Comparison of ENCODE assay signal across 10 cellular contexts in the genomic region with DNA sequence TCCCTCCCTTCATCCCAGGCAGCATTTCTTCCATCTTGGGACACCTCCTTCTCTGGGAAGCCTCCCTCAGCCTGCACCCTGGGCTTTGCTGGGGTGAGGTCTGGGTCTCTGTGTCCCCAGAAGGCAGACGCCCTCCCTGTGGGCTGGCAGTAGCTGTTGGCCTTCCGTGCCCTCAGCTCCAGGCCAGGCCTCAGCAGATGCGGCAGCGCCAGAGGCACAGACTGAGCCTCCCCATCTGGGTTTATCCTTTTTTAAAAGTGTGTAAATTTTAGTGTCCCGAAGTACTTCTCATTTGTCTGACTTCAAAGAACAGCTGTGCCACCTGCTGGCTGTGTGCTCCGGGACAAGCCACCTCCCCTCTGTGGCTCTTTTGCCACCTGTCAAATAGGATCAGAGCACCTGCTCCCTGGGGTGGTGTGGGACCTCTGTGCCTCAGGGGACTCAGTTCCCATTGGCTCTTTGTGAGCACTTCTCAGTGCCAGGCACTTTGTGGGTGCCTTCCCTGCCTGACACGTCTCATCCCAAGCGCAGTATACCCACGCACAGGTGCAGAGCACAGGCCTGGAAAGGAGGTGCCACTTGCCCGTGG. TPM values are rescaled to one million over a fixed set of nuclear protein-coding genes. Genes with fewer than 3 reads are reported as not detected.
DNase-seq lines count a peak whose midpoint lies in the region; ATAC-seq and TF ChIP-seq lines count a peak whose summit lies in the region.
"Had no signal": no experiment of that assay in that cellular context is flagged by ENCODE, and none has a peak within 500 bp of the region (broad histone marks: within the 10 kb centered on the region; RNA-seq: fewer than 3 reads in every experiment).

No MANE protein-coding gene starts in this region.

- H3K4me2 ChIP-seq in KMS-11: peak overlapping the region; percentile 71
- H3K4me2 ChIP-seq in PC-3 (ENCODE audit: low read length): 0 out of 2 replicates have a peak overlapping the region, but pooled peaks have one; percentile 83

- H3K4me3 ChIP-seq in KMS-11 (IDR thresholded peaks at IDR 0.05; ENCODE audit: insufficient read depth, low read depth, low read length): no peak overlapping the region
- no peak overlapping the region for H3K4me3 ChIP-seq in PC-3 (ENCODE audit: low read length)
- H3K4me3 ChIP-seq: adrenal gland had no signal

- no peaks in the 10 kb centered on the region for H3K9me2 ChIP-seq in PC-3 (replicated peaks; ENCODE audit: low read length)

- H3K27ac ChIP-seq in KMS-11 (peak overlapping the region; percentile 54), PC-3 (ENCODE audit: low read length) (no peak overlapping the region)
- H3K27ac ChIP-seq: adrenal gland had no signal

- H3K79me2 ChIP-seq in KMS-11 (ENCODE audit: insufficient read depth, low read depth): no peaks in the 10 kb centered on the region
- no peaks in the 10 kb centered on the region for H3K79me2 ChIP-seq in PC-3 (ENCODE audit: low read length)

- H4K20me1 ChIP-seq in KMS-11 (ENCODE audit: insufficient read depth): no peaks in the 10 kb centered on the region
- H4K20me1 ChIP-seq in PC-3 (ENCODE audit: low read length): no peaks in the 10 kb centered on the region

- no TSS peak for BruUV-seq in PC-3 (replicated peaks; lab: Mats Ljungman, UMichigan)

- ATAC-seq in PC-3 (peak; percentile 14; the same call in 1 of the 2 replicates), HG02798 (IDR thresholded peaks at IDR 0.05; ENCODE audit: poor library complexity, unreplicated experiment) (no peak)

- no peaks in the 10 kb centered on the region for H3K9me3 ChIP-seq in PC-3 (ENCODE audit: low read length)
- H3K9me3 ChIP-seq: adrenal gland had no signal

- CTCF ChIA-PET in PC-3 (lab: Charles Lee): interaction anchor here (0.6 to 1.8 kb wide), 11 partner anchors 10 to 185 kb away, joined by 3 to 12 read pairs (median 5); no protein-coding TSS in a partner anchor

- intact Hi-C loops in PC-3 (cut with micrococcal nuclease): loop anchor here (1.0 to 5.0 kb wide), 3 partner anchors 37 to 187 kb away; no protein-coding TSS in a partner anchor

- H3K36me3 ChIP-seq in KMS-11 (ENCODE audit: insufficient read depth) (no peaks in the 10 kb centered on the region), PC-3 (ENCODE audit: low read depth, low read length) (no peaks in the 10 kb centered on the region)
- H3K36me3 ChIP-seq: adrenal gland had no signal

- peaks cover 44% of the 10 kb centered on the region for H3K4me1 ChIP-seq in KMS-11 (ENCODE audit: low read depth, poor library complexity, severe bottlenecking)
- peaks cover 27% of the 10 kb centered on the region for H3K4me1 ChIP-seq in PC-3 (ENCODE audit: insufficient read depth, low read length)

- H3F3A ChIP-seq in PC-3 (ENCODE audit: low read length, unreplicated experiment): no peaks in the 10 kb centered on the region

- POLR2A ChIA-PET in PC-3 (lab: Charles Lee; ENCODE audit: unreplicated experiment): interaction anchor here (0.6 kb wide), 1 partner anchor 112 kb away, joined by 9 read pairs; no protein-coding TSS in a partner anchor

- TF ChIP-seq CTCF in KMS-11 (conservative IDR thresholded peaks at IDR 0.05; ENCODE audit: low read depth, low read length) (no peak), PC-3 (conservative IDR thresholded peaks at IDR 0.05; ENCODE audit: low read depth, low read length) (peak; percentile 57)

- DNase-seq in DMS53 (lab: John Stamatoyannopoulos, UW): peak; percentile 53
- no peak for DNase-seq in DMS53 treated with DMSO at 0.1 percent for 48 hours (lab: John Stamatoyannopoulos, UW; ENCODE audit: unreplicated experiment)
- DNase-seq in PC-3: peak; percentile 55
- DNase-seq in left kidney (ENCODE audit: low read depth, low spot score): peak; percentile 39
- no peak for DNase-seq in AG08396 (ENCODE audit: low spot score)
- no peak for DNase-seq in EL

- H3K9ac ChIP-seq in KMS-11 (no peak overlapping the region), PC-3 (ENCODE audit: low read length) (no peak overlapping the region)

- H2AFZ ChIP-seq in KMS-11 (ENCODE audit: low read depth): peak overlapping the region; percentile 14; the same call in 1 of the 2 replicates
- H2AFZ ChIP-seq in PC-3 (ENCODE audit: low read length): no peak overlapping the region

- no peaks in the 10 kb centered on the region for H3K27me3 ChIP-seq in KMS-11 (ENCODE audit: insufficient read depth, low read depth)
- H3K27me3 ChIP-seq in PC-3 (ENCODE audit: low read length): peaks cover 7% of the 10 kb centered on the region; the same call in 1 of the 2 replicates

RNA-seq across cellular contexts. Expression of a gene that starts 11.1 kb away (rescaled TPM):
- total RNA-seq in PC-3 (2014; rRNA removed): 1.4 and 2.0 TPM in 2 replicates
- total RNA-seq: lung microvascular endothelial cell had no signal

RNA-seq across cellular contexts. Expression of a gene that starts 17.6 kb away (rescaled TPM):
- total RNA-seq in PC-3 (2014; rRNA removed): 80.7 and 87.3 TPM in 2 replicates

RNA-seq across cellular contexts. Expression of a gene that starts 21.7 kb away (rescaled TPM):
- not detected in 2 replicates for total RNA-seq in PC-3 (2014; rRNA removed)
- total RNA-seq: adrenal gland, lung microvascular endothelial cell had no signal

RNA-seq across cellular contexts. Expression of a gene that starts 48.3 kb away (rescaled TPM):
- total RNA-seq in PC-3 (2014; rRNA removed): 73.0 and 89.2 TPM in 2 replicates

Comparison
In these comparisons a context has a peak if more than half of its experiments do, and no peak if none do; other contexts are left out.
1. DNase-seq: peak in DMS53 (single experiment), PC-3 (single experiment) and left kidney (single experiment); none in DMS53 treated with DMSO at 0.1 percent for 48 hours (single experiment), AG08396 (single experiment) and EL (single experiment).